ENCODE assay signal across 10 cellular contexts in the genomic region with DNA sequence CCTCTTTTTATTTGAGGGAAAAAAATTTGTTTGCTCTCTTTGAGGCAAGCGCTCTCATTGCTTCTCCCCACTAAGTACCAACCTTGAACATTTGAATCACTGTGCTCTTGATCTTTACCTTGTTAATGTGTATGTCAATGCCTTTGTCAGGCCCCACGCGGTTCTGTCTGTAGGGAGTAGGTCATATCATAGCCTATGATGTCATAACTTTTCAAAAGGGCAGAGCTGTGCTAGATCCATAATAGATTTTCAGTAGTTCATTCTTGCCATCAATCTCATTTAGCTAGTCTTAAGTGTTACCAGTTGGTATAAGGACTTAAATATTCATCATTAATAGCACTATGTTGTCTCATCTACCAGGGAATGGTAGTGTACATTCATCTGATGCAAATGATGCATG.
"Had no signal": no experiment of that assay in that cellular context is flagged by ENCODE, and none has a peak within 500 bp of the region (broad histone marks: within the 10 kb centered on the region; RNA-seq: fewer than 3 reads in every experiment).

No MANE protein-coding gene starts in this region.

- H3K4me1 ChIP-seq: colonic mucosa, uterus had no signal

- H3K36me3 ChIP-seq: colonic mucosa, heart right ventricle, ovary, tibial artery, upper lobe of left lung, uterus had no signal

- H3K27me3 ChIP-seq: colonic mucosa, heart right ventricle, ovary, tibial artery, upper lobe of left lung, uterus had no signal

- H3K27ac ChIP-seq: colonic mucosa, heart right ventricle, ovary, tibial artery, upper lobe of left lung, uterus had no signal

- H3K9me3 ChIP-seq: colonic mucosa, ovary, tibial artery, upper lobe of left lung, uterus had no signal

- DNase-seq: colonic mucosa; heart right ventricle; natural killer cell; ovary; right cardiac atrium; stimulated activated CD4-positive, alpha-beta T cell treated with anti-CD3 and anti-CD28 coated beads, Interleukin-1b, Interleukin-23, amount 100 ng/mL, for 48 hours; stimulated activated CD4-positive, alpha-beta T cell treated with anti-CD3 and anti-CD28 coated beads, Interleukin-4, amount 100 ng/mL, for 24 hours; tibial artery; upper lobe of left lung; uterus had no signal

- H3K4me3 ChIP-seq: colonic mucosa, heart right ventricle, ovary, tibial artery, upper lobe of left lung, uterus had no signal
